Comparison of ENCODE assay signal across 23 cellular contexts in genomic region chr16:20136446-20136968, GRCh38.
"Had no signal": no experiment of that assay in that cellular context is flagged by ENCODE, and none has a peak within 500 bp of the region (broad histone marks: within the 10 kb centered on the region; RNA-seq: fewer than 3 reads in every experiment).

No MANE protein-coding gene starts in this region.

- DNase-seq: colonic mucosa; dermis blood vessel endothelial cell; effector memory CD4-positive, alpha-beta T cell; heart left ventricle; kidney; left cardiac atrium; left lung; mesenchymal stem cell; midbrain; naive thymus-derived CD4-positive, alpha-beta T cell; stimulated activated CD4-positive, alpha-beta T cell treated with anti-CD3 and anti-CD28 coated beads, Interleukin-2, amount 100 ng/mL, for 24 hours; stimulated activated CD4-positive, alpha-beta T cell treated with anti-CD3 and anti-CD28 coated beads, Interleukin-4, amount 100 ng/mL, for 24 hours; stimulated activated naive CD4-positive, alpha-beta T cell treated with Interleukin-2 at 50 U/mL for 16 hours; stomach; thyroid gland had no signal

- FAIRE-seq: endothelial cell of umbilical vein, kidney had no signal

- H3K4me3 ChIP-seq: colonic mucosa, esophagus muscularis mucosa, gastroesophageal sphincter, heart left ventricle, hepatocyte, left lung, neural progenitor cell, stomach, thyroid gland had no signal

- H3K36me3 ChIP-seq: colonic mucosa, esophagus muscularis mucosa, gastroesophageal sphincter, heart left ventricle, left lung, neural progenitor cell, stomach, thyroid gland had no signal

- ATAC-seq: foreskin keratinocyte; gastroesophageal sphincter; heart left ventricle; left cardiac atrium; left lung; naive thymus-derived CD4-positive, alpha-beta T cell; sciatic nerve; stimulated activated effector memory CD8-positive, alpha-beta T cell treated with anti-CD3 and anti-CD28 coated beads, Interleukin-12 subunit alpha, Interleukin-12 subunit beta, amount 100 ng/mL, for 72 hours had no signal

- H3K27me3 ChIP-seq: colonic mucosa, foreskin keratinocyte, left lung, neural progenitor cell, thyroid gland had no signal
